8 cellular contexts compared by ENCODE assay signal in the genomic region with DNA sequence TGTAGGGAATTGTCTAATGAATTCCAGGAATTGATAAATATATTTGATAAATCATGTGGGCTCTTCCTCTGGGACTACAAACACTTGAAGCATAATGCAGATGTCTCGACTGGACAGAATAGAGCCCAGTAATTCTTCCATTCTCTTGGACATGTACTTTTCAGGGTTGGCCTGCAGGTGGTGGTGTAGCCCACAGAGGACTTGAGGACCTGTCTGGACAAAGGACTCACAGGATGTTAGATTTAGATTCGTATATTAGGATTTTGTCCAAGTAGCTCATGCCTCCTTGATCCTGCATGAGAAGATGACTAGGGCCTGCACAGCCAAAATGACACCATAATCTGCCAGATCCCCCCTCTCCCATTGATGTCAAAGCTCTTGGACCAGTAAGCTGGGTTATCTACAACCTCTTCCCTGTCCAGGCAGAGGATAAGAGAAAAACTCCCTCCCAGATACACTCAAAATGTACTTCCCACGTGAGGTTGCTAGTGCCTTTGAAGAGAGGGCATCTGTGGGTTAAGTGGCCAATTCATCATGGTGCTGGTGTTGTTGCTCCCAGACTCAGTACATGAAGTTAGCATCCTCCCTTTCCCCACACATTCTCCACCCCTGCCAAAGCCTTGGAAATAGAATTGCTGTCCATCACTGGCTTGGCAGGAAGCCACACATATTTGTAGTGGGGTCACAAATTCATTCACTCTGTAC.
A peak's percentile ranks its signal among the peaks of the same experiment; 100 is the strongest.
DNase-seq lines count a peak whose midpoint lies in the region; ATAC-seq and TF ChIP-seq lines count a peak whose summit lies in the region.

No MANE protein-coding gene starts in this region.

- TF ChIP-seq EP300 in Ishikawa (IDR thresholded peaks at IDR 0.05; ENCODE audit: borderline replicate concordance) = no peak

- no peaks in the 10 kb centered on the region for H3K36me3 ChIP-seq in CD8-positive, alpha-beta memory T cell (ENCODE audit: insufficient read depth, low read length)
- H3K36me3 ChIP-seq in SJCRH30 (no peaks in the 10 kb centered on the region), right atrium auricular region (no peaks in the 10 kb centered on the region), gastrocnemius medialis (no peaks in the 10 kb centered on the region)

- no peak overlapping the region for H3K4me3 Mint-ChIP-seq in CD8-positive, alpha-beta memory T cell

- CTCF ChIA-PET in CD8-positive, alpha-beta memory T cell (lab: Charles Lee) = interaction anchor here (0.7 to 5.4 kb wide), 3 partner anchors 391 to 491 kb away, joined by 3 to 21 read pairs (median 4); no protein-coding TSS in a partner anchor

- peak; percentile 65 to 84 for ATAC-seq in gastrocnemius medialis
- no peak for ATAC-seq in GM21423 (IDR thresholded peaks at IDR 0.05; ENCODE audit: unreplicated experiment)

- no peaks in the 10 kb centered on the region for H3K36me3 Mint-ChIP-seq in CD8-positive, alpha-beta memory T cell

- no peak overlapping the region for H3K27ac ChIP-seq in CD8-positive, alpha-beta memory T cell (ENCODE audit: low read depth, low read length)
- no peak overlapping the region for H3K27ac ChIP-seq in SJCRH30
- H3K27ac ChIP-seq in right atrium auricular region = no peak overlapping the region
- H3K27ac ChIP-seq in gastrocnemius medialis = no peak overlapping the region

- intact Hi-C loops in gastrocnemius medialis (cut with DNase I; ENCODE audit: low total_unique reads) = loop anchor here (1.0 to 5.0 kb wide), 4 partner anchors 47 to 485 kb away; no protein-coding TSS in a partner anchor

- peak; percentile 89 for TF ChIP-seq RAD21 in Ishikawa (IDR thresholded peaks at IDR 0.05; ENCODE audit: low read depth)

- no peaks in the 10 kb centered on the region for H3K27me3 ChIP-seq in CD8-positive, alpha-beta memory T cell (ENCODE audit: insufficient read depth, low read length, poor library complexity, severe bottlenecking)
- H3K27me3 ChIP-seq in SJCRH30 (no peaks in the 10 kb centered on the region), right atrium auricular region (no peaks in the 10 kb centered on the region), gastrocnemius medialis (no peaks in the 10 kb centered on the region)

- in situ Hi-C loops in gastrocnemius medialis (cut with MboI; ENCODE audit: low sequenced_read_pairs in 4 of 4) = no loop called here

- H3K9me3 Mint-ChIP-seq in CD8-positive, alpha-beta memory T cell = no peaks in the 10 kb centered on the region

- peak in 4 of 5 donors; percentile 19 to 53 (median 29) for DNase-seq in CD8-positive, alpha-beta memory T cell
- DNase-seq in GM19240 (ENCODE audit: insufficient read length, low spot score) (peak; percentile 50), SJCRH30 (peak; percentile 69 to 82), amniotic stem cell (lab: John Stamatoyannopoulos, UW) (peak; percentile 21), right atrium auricular region (ENCODE audit: low spot score) (peak; percentile 63), gastrocnemius medialis (peak in 1 of 2 donors; percentile 55)

- no peaks in the 10 kb centered on the region for H3K9me3 ChIP-seq in CD8-positive, alpha-beta memory T cell (ENCODE audit: low read length)
- H3K9me3 ChIP-seq in SJCRH30 (replicated peaks) (no peaks in the 10 kb centered on the region), right atrium auricular region (no peaks in the 10 kb centered on the region), gastrocnemius medialis (no peaks in the 10 kb centered on the region)

- TF ChIP-seq CTCF in right atrium auricular region (IDR thresholded peaks at IDR 0.05) = peak; percentile 27 to 75
- peak; percentile 54 to 75 (median 69) for TF ChIP-seq CTCF in gastrocnemius medialis (IDR thresholded peaks at IDR 0.05 in 4 of 5, conservative IDR thresholded peaks at IDR 0.05 in 1 of 5)

- H3K27ac Mint-ChIP-seq in CD8-positive, alpha-beta memory T cell = no peak overlapping the region

- H3K4me1 ChIP-seq in CD8-positive, alpha-beta memory T cell (ENCODE audit: insufficient read depth, low read length) = no peaks in the 10 kb centered on the region
- H3K4me1 ChIP-seq in SJCRH30 (peaks cover 18% of the 10 kb centered on the region), right atrium auricular region (peaks cover 0 to 13% of the 10 kb centered on the region in 2 donors), gastrocnemius medialis (peaks cover 12 to 23% of the 10 kb centered on the region in 2 donors)

- POLR2A ChIA-PET in CD8-positive, alpha-beta memory T cell (lab: Charles Lee) = no interaction called here

- no peak for TF ChIP-seq POLR2A in gastrocnemius medialis (IDR thresholded peaks at IDR 0.05)

- H3K4me1 Mint-ChIP-seq in CD8-positive, alpha-beta memory T cell = no peaks in the 10 kb centered on the region

- H3K4me3 ChIP-seq in CD8-positive, alpha-beta memory T cell (ENCODE audit: low read length) = no peak overlapping the region
- H3K4me3 ChIP-seq in SJCRH30 = no peak overlapping the region
- H3K4me3 ChIP-seq in right atrium auricular region = no peak overlapping the region
- H3K4me3 ChIP-seq in gastrocnemius medialis = no peak overlapping the region

- peaks cover 0 to 6% of the 10 kb centered on the region in 2 donors for H3K27me3 Mint-ChIP-seq in CD8-positive, alpha-beta memory T cell

TF ChIP-seq in Ishikawa, 13 proteins besides CTCF, POLR2A, EP300 and RAD21:
- TF ChIP-seq TCF12 (IDR thresholded peaks at IDR 0.05; ENCODE audit: low read depth) = no peak
- TF ChIP-seq FOXM1 (IDR thresholded peaks at IDR 0.05; ENCODE audit: borderline replicate concordance, low read depth) = no peak
